Comparison of ENCODE assay signal across 8 cellular contexts in genomic region chr2:39913648-39914456, GRCh38.
DNase-seq lines count a peak whose midpoint lies in the region; ATAC-seq, FAIRE-seq and TF ChIP-seq lines count a peak whose summit lies in the region.

No MANE protein-coding gene starts in this region.

- DNase-seq in activated T-cell treated with anti-CD3 and anti-CD28 coated beads, Interleukin-2, amount 50 U/mL, for 24 hours: no peak
- no peak for DNase-seq in activated T-cell treated with anti-CD3 and anti-CD28 coated beads, Interleukin-2, amount 50 U/mL, for 1 hour
- DNase-seq in H9 (no peak), M059J (ENCODE audit: low read depth) (peak; percentile 70), RCC 7860 (ENCODE audit: low spot score) (peak; percentile 42), endothelial cell (ENCODE audit: low spot score) (peak; percentile 10), mucosa of descending colon (peak in 1 of 3 donors; percentile 24)
- DNase-seq in effector CD8-positive, alpha-beta T cell (lab: John Stamatoyannopoulos, UW): no peak

- H2AFZ ChIP-seq in H9 (ENCODE audit: low read length): no peak overlapping the region

- no peaks in the 10 kb centered on the region for H3K79me2 ChIP-seq in H9 (ENCODE audit: insufficient read depth, low read length)

- no peak overlapping the region for H2BK15ac ChIP-seq in H9 (ENCODE audit: low read depth, low read length)

- ATAC-seq in mucosa of descending colon: peak; percentile 59

- no peak overlapping the region for H3K56ac ChIP-seq in H9 (ENCODE audit: insufficient read length, low read depth, low read length)

- no CpG with 5 or more reads among the region's 5 CpGs for WGBS in H9 (ENCODE audit: extremely low coverage, insufficient read length, low lambda C conversion rate)

- intact Hi-C loops in mucosa of descending colon (cut with DNase I, micrococcal nuclease): loop anchor here in 1 of 2 donors (2.0 to 10.0 kb wide), 2 partner anchors 641 to 1871 kb away; no protein-coding TSS in a partner anchor

- H3K9me3 Mint-ChIP-seq in activated T-cell treated with anti-CD3 and anti-CD28 coated beads, Interleukin-2, amount 50 U/mL, for 24 hours: no peaks in the 10 kb centered on the region
- H3K9me3 Mint-ChIP-seq in H9 (peaks cover 0 to 3% of the 10 kb centered on the region in 2 experiments; a peak in 1 of 5 replicates), endothelial cell (ENCODE audit: unreplicated experiment) (no peaks in the 10 kb centered on the region)

- H4K5ac ChIP-seq in H9 (ENCODE audit: insufficient read length, low read depth, low read length): no peak overlapping the region

- H3K23ac ChIP-seq in H9 (ENCODE audit: insufficient read length, low read depth, low read length): no peak overlapping the region

- H2BK5ac ChIP-seq in H9 (ENCODE audit: insufficient read length, low read length): no peak overlapping the region

- no peak overlapping the region for H3K4ac ChIP-seq in H9 (ENCODE audit: low read depth, low read length)

- no peak overlapping the region for H4K91ac ChIP-seq in H9 (ENCODE audit: insufficient read length, low read depth, low read length)

- H3K27ac ChIP-seq in H9 (ENCODE audit: insufficient read length, low read depth, low read length): no peak overlapping the region

- no peaks in the 10 kb centered on the region for H3K79me1 ChIP-seq in H9 (ENCODE audit: insufficient read depth, low read depth, low read length, poor library complexity, severe bottlenecking)

- no peak overlapping the region for H3K14ac ChIP-seq in H9 (ENCODE audit: insufficient read depth, low read length)

- no peak overlapping the region for H3T11ph ChIP-seq in H9 (ENCODE audit: low read length)

- TF ChIP-seq CTCF in H9 (conservative IDR thresholded peaks at IDR 0.05): peak; percentile 92
- peak; percentile 67 for TF ChIP-seq CTCF in endothelial cell (IDR thresholded peaks at IDR 0.05; ENCODE audit: unreplicated experiment)
- TF ChIP-seq CTCF in mucosa of descending colon (IDR thresholded peaks at IDR 0.05): peak; percentile 46

- no peaks in the 10 kb centered on the region for H3K36me3 ChIP-seq in mucosa of descending colon (ENCODE audit: low read depth)

- peak; percentile 86 for FAIRE-seq in RCC 7860 (lab: Jason Lieb, UNC)

- H3K23me2 ChIP-seq in H9 (ENCODE audit: insufficient read length, low read depth, low read length, poor library complexity, severe bottlenecking): no peaks in the 10 kb centered on the region

- no peak overlapping the region for H2BK20ac ChIP-seq in H9 (ENCODE audit: low read depth, low read length, poor library complexity, severe bottlenecking)

- no peak overlapping the region for H3K18ac ChIP-seq in H9 (ENCODE audit: insufficient read length, low read depth, low read length)

- H2BK12ac ChIP-seq in H9 (ENCODE audit: insufficient read length, low read depth, low read length): no peak overlapping the region

- no peak overlapping the region for H3K4me3 ChIP-seq in mucosa of descending colon

- no peaks in the 10 kb centered on the region for H4K20me1 ChIP-seq in H9 (ENCODE audit: control insufficient read depth, insufficient read depth, insufficient read length)

- H3K27ac Mint-ChIP-seq in activated T-cell treated with anti-CD3 and anti-CD28 coated beads, Interleukin-2, amount 50 U/mL, for 24 hours: peak overlapping the region; percentile 64
- no peak overlapping the region for H3K27ac Mint-ChIP-seq in H9
- H3K27ac Mint-ChIP-seq in endothelial cell (ENCODE audit: unreplicated experiment): no peak overlapping the region

- H3K4me2 ChIP-seq in H9 (ENCODE audit: insufficient read depth, insufficient read length, low read length): no peak overlapping the region

- H3K4me1 Mint-ChIP-seq in activated T-cell treated with anti-CD3 and anti-CD28 coated beads, Interleukin-2, amount 50 U/mL, for 24 hours (ENCODE audit: low read depth): peaks cover 25% of the 10 kb centered on the region
- H3K4me1 Mint-ChIP-seq in H9: peaks cover 7 to 19% of the 10 kb centered on the region in 2 experiments
- peaks cover 6% of the 10 kb centered on the region for H3K4me1 Mint-ChIP-seq in endothelial cell (ENCODE audit: unreplicated experiment)

- no peaks in the 10 kb centered on the region for H3K4me1 ChIP-seq in H9 (ENCODE audit: insufficient read depth, low read length)
- H3K4me1 ChIP-seq in mucosa of descending colon (ENCODE audit: low read depth): no peaks in the 10 kb centered on the region

- H2BK120ac ChIP-seq in H9 (ENCODE audit: low read depth, low read length, poor library complexity, severe bottlenecking): no peak overlapping the region

- H3K4me3 Mint-ChIP-seq in activated T-cell treated with anti-CD3 and anti-CD28 coated beads, Interleukin-2, amount 50 U/mL, for 24 hours: no peak overlapping the region
- H3K4me3 Mint-ChIP-seq in H9 (no peak overlapping the region), endothelial cell (ENCODE audit: unreplicated experiment) (no peak overlapping the region)

- no peaks in the 10 kb centered on the region for H3K36me3 Mint-ChIP-seq in activated T-cell treated with anti-CD3 and anti-CD28 coated beads, Interleukin-2, amount 50 U/mL, for 24 hours (ENCODE audit: low read depth)
- H3K36me3 Mint-ChIP-seq in H9 (ENCODE audit: insufficient read depth in 1 of 3, low read depth in 3 of 3) (no peaks in the 10 kb centered on the region), endothelial cell (ENCODE audit: low read depth, unreplicated experiment) (no peaks in the 10 kb centered on the region)

- H3K9me3 ChIP-seq in H9 (ENCODE audit: control insufficient read depth, low read depth, low read length) (no peaks in the 10 kb centered on the region), mucosa of descending colon (no peaks in the 10 kb centered on the region)

- H3K27me3 ChIP-seq in H9 (ENCODE audit: insufficient read depth, low read length): no peaks in the 10 kb centered on the region

- H3K9ac ChIP-seq in H9 (ENCODE audit: extremely low read depth, insufficient read length, low read length): no peak overlapping the region

- no peak overlapping the region for H2AK5ac ChIP-seq in H9 (ENCODE audit: insufficient read length, low read length)

- H3K27me3 Mint-ChIP-seq in activated T-cell treated with anti-CD3 and anti-CD28 coated beads, Interleukin-2, amount 50 U/mL, for 24 hours: peaks cover 10% of the 10 kb centered on the region
- H3K27me3 Mint-ChIP-seq in H9 (ENCODE audit: low read depth) (no peaks in the 10 kb centered on the region; the same call in 1 of the 2 replicates), endothelial cell (ENCODE audit: unreplicated experiment) (no peaks in the 10 kb centered on the region)

- H4K8ac ChIP-seq in H9 (replicated peaks; ENCODE audit: insufficient read length, low read depth, low read length): no peak overlapping the region

Comparison
In these comparisons a context has a peak if more than half of its experiments do, and no peak if none do; other contexts are left out.
1. DNase-seq: peak in M059J (single experiment), RCC 7860 (single experiment) and endothelial cell (single experiment); none in activated T-cell treated with anti-CD3 and anti-CD28 coated beads, Interleukin-2, amount 50 U/mL, for 24 hours (single experiment), activated T-cell treated with anti-CD3 and anti-CD28 coated beads, Interleukin-2, amount 50 U/mL, for 1 hour (single experiment), H9 (single experiment) and effector CD8-positive, alpha-beta T cell (single experiment).
2. Peak in every context shown above with its lines, with median percentiles within 50 percentile points of each other: CTCF ChIP-seq.